ENCODE assay signal across 21 cellular contexts in the genomic region with DNA sequence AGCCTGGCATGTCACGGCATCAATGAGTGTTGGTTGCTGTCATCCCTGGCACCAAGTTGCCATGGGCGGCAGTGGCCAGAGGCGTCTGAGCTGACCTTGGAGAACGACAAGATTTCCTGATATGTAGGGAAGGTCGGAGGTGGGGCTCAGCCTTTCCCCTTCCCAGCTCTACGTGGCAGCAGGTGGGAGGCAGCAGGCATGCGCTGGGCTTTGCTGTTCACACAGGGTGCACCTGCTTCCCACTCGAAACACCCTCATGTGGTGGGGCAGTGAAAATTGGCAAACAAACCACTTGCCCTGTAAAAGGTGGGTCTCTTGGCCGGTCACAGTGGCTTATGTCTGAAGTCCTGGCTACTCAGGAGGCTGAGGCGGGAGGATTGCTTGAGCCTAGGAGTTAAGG. TPM values are rescaled to one million over a fixed set of nuclear protein-coding genes. Genes with fewer than 3 reads are reported as not detected.
"Had no signal": no experiment of that assay in that cellular context is flagged by ENCODE, and none has a peak within 500 bp of the region (broad histone marks: within the 10 kb centered on the region; RNA-seq: fewer than 3 reads in every experiment).

No MANE protein-coding gene starts in this region.

- H3K27ac Mint-ChIP-seq: activated CD8-positive, alpha-beta memory T cell treated with anti-CD3 and anti-CD28 coated beads, Interleukin-2, amount 10 ng/mL, durations not matched to agents 7 days and 5 days; activated naive CD4-positive, alpha-beta T cell treated with anti-CD3 and anti-CD28 coated beads, Interleukin-2, amount 50 U/mL, for 72 hours; activated T-cell treated with anti-CD3 and anti-CD28 coated beads, Interleukin-2, amount 50 U/mL, for 24 hours; memory B cell; nephron; stimulated activated naive B cell treated with anti-CD40 and anti-IgM and Interleukin-4, amounts not matched to agents 10 μg/mL and 1 μg/mL and 100 μg/mL, for 72 hours had no signal

- H3K9me3 Mint-ChIP-seq: activated naive CD4-positive, alpha-beta T cell treated with anti-CD3 and anti-CD28 coated beads, Interleukin-2, amount 50 U/mL, for 72 hours; activated T-cell treated with anti-CD3 and anti-CD28 coated beads, Interleukin-2, amount 50 U/mL, for 24 hours; effector memory CD8-positive, alpha-beta T cell had no signal

- DNase-seq: activated CD4-positive, alpha-beta T cell treated with anti-CD3 and anti-CD28 coated beads for 1 hour; activated CD4-positive, alpha-beta T cell treated with anti-CD3 and anti-CD28 coated beads, Interleukin-2, amount 50 U/mL, for 48 hours; activated CD8-positive, alpha-beta memory T cell treated with anti-CD3 and anti-CD28 coated beads, Interleukin-2, amount 10 ng/mL, durations not matched to agents 7 days and 5 days; activated effector memory CD4-positive, alpha-beta T cell treated with anti-CD3 and anti-CD28 coated beads, Interleukin-2, amount 50 U/mL, for 16 hours; activated T-cell treated with anti-CD3 and anti-CD28 coated beads, Interleukin-2, amount 50 U/mL, for 24 hours; amniotic stem cell; body of pancreas; central memory CD4-positive, alpha-beta T cell; effector memory CD8-positive, alpha-beta T cell; gastrocnemius medialis; kidney; left ventricle myocardium inferior; psoas muscle; spleen; stimulated activated CD4-positive, alpha-beta T cell treated with anti-CD3 and anti-CD28 coated beads, Interleukin-1b, Interleukin-23, amount 100 ng/mL, for 48 hours; stimulated activated naive B cell treated with anti-CD40 and anti-IgM and Interleukin-4, amounts not matched to agents 10 μg/mL and 1 μg/mL and 100 μg/mL, for 72 hours had no signal

- ATAC-seq: activated CD8-positive, alpha-beta memory T cell treated with anti-CD3 and anti-CD28 coated beads, Interleukin-2, amount 10 ng/mL, durations not matched to agents 7 days and 5 days; activated naive CD4-positive, alpha-beta T cell treated with anti-CD3 and anti-CD28 coated beads, Interleukin-2, amount 50 U/mL, for 72 hours; body of pancreas; effector memory CD8-positive, alpha-beta T cell; gastrocnemius medialis; sciatic nerve; stimulated activated naive B cell treated with anti-CD40 and anti-IgM and Interleukin-4, amounts not matched to agents 10 μg/mL and 1 μg/mL and 100 μg/mL, for 72 hours had no signal

- H3K36me3 Mint-ChIP-seq: activated CD8-positive, alpha-beta memory T cell treated with anti-CD3 and anti-CD28 coated beads, Interleukin-2, amount 10 ng/mL, durations not matched to agents 7 days and 5 days; activated naive CD4-positive, alpha-beta T cell treated with anti-CD3 and anti-CD28 coated beads, Interleukin-2, amount 50 U/mL, for 72 hours; memory B cell; stimulated activated naive B cell treated with anti-CD40 and anti-IgM and Interleukin-4, amounts not matched to agents 10 μg/mL and 1 μg/mL and 100 μg/mL, for 72 hours had no signal

- H3K4me3 Mint-ChIP-seq: activated CD8-positive, alpha-beta memory T cell treated with anti-CD3 and anti-CD28 coated beads, Interleukin-2, amount 10 ng/mL, durations not matched to agents 7 days and 5 days; activated T-cell treated with anti-CD3 and anti-CD28 coated beads, Interleukin-2, amount 50 U/mL, for 24 hours; effector memory CD8-positive, alpha-beta T cell; memory B cell; nephron; stimulated activated naive B cell treated with anti-CD40 and anti-IgM and Interleukin-4, amounts not matched to agents 10 μg/mL and 1 μg/mL and 100 μg/mL, for 72 hours had no signal

RNA-seq across cellular contexts. Expression of gene SRL, which starts 43.3 kb away (rescaled TPM):
- total RNA-seq: activated CD8-positive, alpha-beta memory T cell treated with anti-CD3 and anti-CD28 coated beads, Interleukin-2, amount 10 ng/mL, durations not matched to agents 7 days and 5 days; activated naive CD4-positive, alpha-beta T cell treated with anti-CD3 and anti-CD28 coated beads, Interleukin-2, amount 50 U/mL, for 72 hours; body of pancreas; osteoblast had no signal
